ENCODE assay signal across 24 cellular contexts in the genomic region with DNA sequence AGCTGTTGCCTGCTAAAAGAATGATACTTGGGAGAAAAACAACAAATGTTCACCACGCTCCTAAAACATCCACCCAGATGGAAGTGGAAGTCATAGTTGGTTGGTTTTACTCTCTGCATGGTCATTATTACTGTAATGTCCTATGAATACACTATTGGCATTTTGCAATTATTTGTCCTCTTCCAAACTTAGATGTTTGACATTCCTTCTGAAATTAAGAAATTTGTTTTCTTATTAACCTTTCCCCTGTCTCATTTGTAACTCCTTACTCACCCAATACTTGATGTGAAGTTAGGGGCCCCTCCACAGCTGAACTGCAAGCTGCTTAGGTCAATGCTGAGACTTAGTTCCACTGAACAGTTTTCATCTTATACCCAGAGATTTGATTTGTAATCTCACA.
DNase-seq lines count a peak whose midpoint lies in the region; ATAC-seq, FAIRE-seq and TF ChIP-seq lines count a peak whose summit lies in the region.
"Had no signal": no experiment of that assay in that cellular context is flagged by ENCODE, and none has a peak within 500 bp of the region (broad histone marks: within the 10 kb centered on the region; RNA-seq: fewer than 3 reads in every experiment).

No MANE protein-coding gene starts in this region.

- H3K27me3 ChIP-seq in SU-DHL-6 (ENCODE audit: low read length) (no peaks in the 10 kb centered on the region), psoas muscle (ENCODE audit: insufficient read depth in 3 of 3, low read length in 2 of 3) (no peaks in the 10 kb centered on the region), HAP-1 (ENCODE audit: low read depth) (no peaks in the 10 kb centered on the region)
- H3K27me3 ChIP-seq: BE2C, MG63 had no signal

- no peaks in the 10 kb centered on the region; the same call in 1 of the 2 replicates for H3F3A ChIP-seq in SU-DHL-6 (ENCODE audit: insufficient read depth)

- no peak for FAIRE-seq in RCC 7860 (lab: Jason Lieb, UNC)
- FAIRE-seq: GM18507 had no signal

- H3K9me3 ChIP-seq in SU-DHL-6 (ENCODE audit: insufficient read depth, low read length) (no peaks in the 10 kb centered on the region), psoas muscle (no peaks in the 10 kb centered on the region), HAP-1 (no peaks in the 10 kb centered on the region)
- H3K9me3 ChIP-seq: BE2C, MG63 had no signal

- H3K36me3 ChIP-seq in SU-DHL-6 (ENCODE audit: low read length) = no peaks in the 10 kb centered on the region
- H3K36me3 ChIP-seq in psoas muscle (ENCODE audit: insufficient read depth in 1 of 2, low read depth in 1 of 2) = no peaks in the 10 kb centered on the region
- no peaks in the 10 kb centered on the region for H3K36me3 ChIP-seq in HAP-1 (replicated peaks)
- H3K36me3 ChIP-seq: BE2C, MG63 had no signal

- DNase-seq in GM04503 (ENCODE audit: low read depth) (peak; percentile 50), fibroblast of mammary gland (ENCODE audit: low read depth) (peak; percentile 14), renal cortical epithelial cell (ENCODE audit: low read depth) (peak; percentile 11), psoas muscle (no peak), HAP-1 (ENCODE audit: low spot score in 2 of 2) (no peak), A172 (ENCODE audit: low spot score) (no peak), RCC 7860 (ENCODE audit: low spot score) (no peak)
- DNase-seq: BE2C; CD8-positive, alpha-beta memory T cell; DMS 273 treated with DMSO at 0.1 percent for 48 hours; DMS79; H7; KG1; MG63; NCI-H2029; NCI-H446; NCI-H524 treated with DMSO at 0.1 percent for 48 hours; NCI-H82; SHP77 treated with DMSO at 0.1 percent for 48 hours; SW 1271 had no signal

- intact Hi-C loops in psoas muscle (cut with DNase I) = no loop called here

- no peak overlapping the region for H3K9ac ChIP-seq in SU-DHL-6 (ENCODE audit: low read length)

- H3K79me2 ChIP-seq in SU-DHL-6 (ENCODE audit: insufficient read depth, low read length) = no peaks in the 10 kb centered on the region

- no peaks in the 10 kb centered on the region for H4K20me1 ChIP-seq in SU-DHL-6 (ENCODE audit: low read depth, low read length)

- no peak for TF ChIP-seq CTCF in SU-DHL-6 (IDR thresholded peaks at IDR 0.05; ENCODE audit: insufficient read depth, low read length, poor library complexity, severe bottlenecking)
- TF ChIP-seq CTCF in fibroblast of mammary gland (conservative IDR thresholded peaks at IDR 0.05; ENCODE audit: control insufficient read depth, insufficient read depth, low read depth, low read length) = no peak
- TF ChIP-seq CTCF in psoas muscle (IDR thresholded peaks at IDR 0.05) = no peak

- no peak overlapping the region for H3K4me2 ChIP-seq in SU-DHL-6 (ENCODE audit: low read depth, low read length, poor library complexity, severe bottlenecking)

- in situ Hi-C loops in HAP-1 (cut with MboI; ENCODE audit: low sequenced_read_pairs) = no loop called here

- H3K4me3 ChIP-seq in SU-DHL-6 (ENCODE audit: insufficient read depth, low read length, poor library complexity, severe bottlenecking) (no peak overlapping the region), fibroblast of mammary gland (ENCODE audit: control insufficient read depth, low read depth, low read length) (no peak overlapping the region), psoas muscle (no peak overlapping the region), HAP-1 (no peak overlapping the region)
- H3K4me3 ChIP-seq: MG63, SK-N-MC had no signal

- WGBS in psoas muscle, 3 donors = 76 to 87% (median 79%) methylated on average over 1 of the region's 1 CpG

- H3K4me1 ChIP-seq in psoas muscle (no peaks in the 10 kb centered on the region), HAP-1 (no peaks in the 10 kb centered on the region)
- H3K4me1 ChIP-seq: BE2C had no signal

- ATAC-seq in psoas muscle = no peak
- ATAC-seq: Panc1 had no signal

- no peak overlapping the region for H3K27ac ChIP-seq in SU-DHL-6 (ENCODE audit: low read depth, low read length)
- H3K27ac ChIP-seq in psoas muscle = no peak overlapping the region
- H3K27ac ChIP-seq: SK-N-MC had no signal

- no peaks in the 10 kb centered on the region for H3K9me2 ChIP-seq in SU-DHL-6 (replicated peaks; ENCODE audit: insufficient read depth, low read length)

- H2AFZ ChIP-seq in SU-DHL-6 (ENCODE audit: low read depth, low read length, severe bottlenecking) = peak overlapping the region; percentile 12

Comparison
In these comparisons a context has a peak if more than half of its experiments do, and no peak if none do; other contexts are left out.
1. DNase-seq: peak in GM04503 (single experiment), fibroblast of mammary gland (single experiment) and renal cortical epithelial cell (single experiment); none in psoas muscle (0 of 2), HAP-1 (0 of 2), A172 (single experiment) and RCC 7860 (single experiment).